ENCODE assay signal across 19 cellular contexts in the genomic region with DNA sequence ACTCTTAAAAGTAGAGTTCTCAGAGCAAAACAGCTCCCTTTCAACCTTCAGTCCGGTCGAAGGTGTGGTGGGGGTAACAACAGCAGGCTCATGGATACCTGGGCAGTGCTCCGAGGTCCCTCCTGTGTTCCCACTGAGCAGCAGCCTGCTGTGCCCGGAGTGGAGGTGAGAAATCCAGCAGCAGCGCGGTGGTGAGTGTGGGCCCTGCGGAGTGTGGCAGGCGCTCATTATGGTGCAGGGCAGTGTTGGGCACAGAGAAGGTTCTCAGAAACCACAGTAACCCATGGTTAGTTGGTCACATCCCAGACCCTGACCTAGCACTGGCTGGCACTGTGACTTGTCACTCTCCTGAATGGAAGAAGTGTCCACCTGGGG. TPM values are rescaled to one million over a fixed set of nuclear protein-coding genes. Genes with fewer than 3 reads are reported as not detected.
DNase-seq lines count a peak whose midpoint lies in the region; ATAC-seq and TF ChIP-seq lines count a peak whose summit lies in the region.
"Had no signal": no experiment of that assay in that cellular context is flagged by ENCODE, and none has a peak within 500 bp of the region (broad histone marks: within the 10 kb centered on the region; RNA-seq: fewer than 3 reads in every experiment).

No MANE protein-coding gene starts in this region.

- H3K36me3 ChIP-seq in SK-N-MC (ENCODE audit: insufficient read depth, low read length): peaks cover 31% of the 10 kb centered on the region
- H3K36me3 ChIP-seq in right lobe of liver: peaks cover 0 to 16% (median 8%) of the 10 kb centered on the region in 4 donors
- H3K36me3 ChIP-seq: uterus had no signal

- H3K4me1 ChIP-seq in right lobe of liver: peaks cover 0 to 77% (median 38%) of the 10 kb centered on the region in 4 donors

- no peak for TF ChIP-seq CTCF in right lobe of liver (IDR thresholded peaks at IDR 0.05)
- TF ChIP-seq CTCF in type B pancreatic cell (conservative IDR thresholded peaks at IDR 0.05): no peak

- intact Hi-C loops in right lobe of liver (cut with DNase I): no loop called here

- WGBS in right lobe of liver (ENCODE audit: insufficient coverage, low coverage, low lambda C conversion rate, missing lambda C conversion rate): 64% methylated on average over 6 of the region's 8 CpGs

- no peak for DNase-seq in stimulated activated naive CD8-positive, alpha-beta T cell treated with anti-CD3 and anti-CD28 coated beads, Interleukin-15, Interleukin-2, amounts not matched to agents 100 U/mL and 50 U/mL, for 24 hours
- no peak for DNase-seq in SK-N-MC (ENCODE audit: low read depth, low spot score)
- DNase-seq in right lobe of liver: no peak
- DNase-seq in type B pancreatic cell (ENCODE audit: extremely low spot score, unreplicated experiment): no peak
- no peak for DNase-seq in C1 segment of cervical spinal cord (lab: John Stamatoyannopoulos, UW)
- DNase-seq in pons (ENCODE audit: low spot score): no peak
- DNase-seq: activated B cell treated with CpG ODN at 0.5 μM for 24 hours; activated T-cell treated with anti-CD3 and anti-CD28 coated beads for 4 hours; BE2C; endodermal cell; NCI-H1048; NCI-H2171; NK-92 treated with Interleukin-12 subunit alpha and Interleukin-12 subunit beta, amount 100 ng/mL, for 24 hours; retina had no signal

- no peaks in the 10 kb centered on the region for H3K9me3 ChIP-seq in SK-N-MC (ENCODE audit: low read depth, low read length)
- no peaks in the 10 kb centered on the region for H3K9me3 ChIP-seq in right lobe of liver
- H3K9me3 ChIP-seq: BE2C, mucosa of descending colon, uterus had no signal

- H3K27ac ChIP-seq in SK-N-MC (peak overlapping the region; percentile 54; the same call in 1 of the 2 replicates), right lobe of liver (peak overlapping the region; percentile 48 to 99 (median 80))
- H3K27ac ChIP-seq: uterus had no signal

- H3K4me3 Mint-ChIP-seq in stimulated activated naive CD8-positive, alpha-beta T cell treated with anti-CD3 and anti-CD28 coated beads, Interleukin-15, Interleukin-2, amounts not matched to agents 100 ng/mL and 50 ng/mL, for 24 hours: no peak overlapping the region
- H3K4me3 Mint-ChIP-seq in type B pancreatic cell: no peak overlapping the region
- H3K4me3 Mint-ChIP-seq: activated B cell treated with CpG ODN at 0.5 μM for 24 hours, endodermal cell had no signal

- H3K4me1 Mint-ChIP-seq in stimulated activated naive CD8-positive, alpha-beta T cell treated with anti-CD3 and anti-CD28 coated beads, Interleukin-15, Interleukin-2, amounts not matched to agents 100 ng/mL and 50 ng/mL, for 24 hours (ENCODE audit: low read depth): peaks cover 62% of the 10 kb centered on the region
- H3K4me1 Mint-ChIP-seq in type B pancreatic cell (ENCODE audit: unreplicated experiment): peaks cover 20% of the 10 kb centered on the region

- H3K27me3 Mint-ChIP-seq in stimulated activated naive CD8-positive, alpha-beta T cell treated with anti-CD3 and anti-CD28 coated beads, Interleukin-15, Interleukin-2, amounts not matched to agents 100 ng/mL and 50 ng/mL, for 24 hours: peaks cover 3% of the 10 kb centered on the region
- H3K27me3 Mint-ChIP-seq in type B pancreatic cell: peaks cover 3% of the 10 kb centered on the region
- H3K27me3 Mint-ChIP-seq: activated B cell treated with CpG ODN at 0.5 μM for 24 hours had no signal

- H3K27ac Mint-ChIP-seq in stimulated activated naive CD8-positive, alpha-beta T cell treated with anti-CD3 and anti-CD28 coated beads, Interleukin-15, Interleukin-2, amounts not matched to agents 100 ng/mL and 50 ng/mL, for 24 hours: peak overlapping the region; percentile 52
- peak overlapping the region; percentile 75 for H3K27ac Mint-ChIP-seq in type B pancreatic cell
- H3K27ac Mint-ChIP-seq: endodermal cell had no signal

- no peaks in the 10 kb centered on the region for H3K27me3 ChIP-seq in right lobe of liver
- H3K27me3 ChIP-seq: BE2C, uterus had no signal

- H3K9ac ChIP-seq in SK-N-MC (ENCODE audit: insufficient read length): no peak overlapping the region

- H3K4me3 ChIP-seq in SK-N-MC (no peak overlapping the region), right lobe of liver (no peak overlapping the region)
- H3K4me3 ChIP-seq: mucosa of descending colon, uterus had no signal

- no peaks in the 10 kb centered on the region for H3K9me3 Mint-ChIP-seq in stimulated activated naive CD8-positive, alpha-beta T cell treated with anti-CD3 and anti-CD28 coated beads, Interleukin-15, Interleukin-2, amounts not matched to agents 100 ng/mL and 50 ng/mL, for 24 hours
- H3K9me3 Mint-ChIP-seq in type B pancreatic cell: no peaks in the 10 kb centered on the region
- H3K9me3 Mint-ChIP-seq: activated B cell treated with CpG ODN at 0.5 μM for 24 hours, endodermal cell had no signal

- peaks cover 50% of the 10 kb centered on the region for H3K36me3 Mint-ChIP-seq in stimulated activated naive CD8-positive, alpha-beta T cell treated with anti-CD3 and anti-CD28 coated beads, Interleukin-15, Interleukin-2, amounts not matched to agents 100 ng/mL and 50 ng/mL, for 24 hours (ENCODE audit: low read depth)
- H3K36me3 Mint-ChIP-seq in type B pancreatic cell: peaks cover 13% of the 10 kb centered on the region

- ATAC-seq in stimulated activated naive CD8-positive, alpha-beta T cell treated with anti-CD3 and anti-CD28 coated beads, Interleukin-15, Interleukin-2, amounts not matched to agents 100 U/mL and 50 U/mL, for 24 hours: no peak
- ATAC-seq in right lobe of liver (no peak), GM21737 (IDR thresholded peaks at IDR 0.05; ENCODE audit: unreplicated experiment) (no peak)

- no peak for TF ChIP-seq POLR2A in right lobe of liver (IDR thresholded peaks at IDR 0.05)

RNA-seq across cellular contexts. Expression of a gene that starts 5.0 kb away (rescaled TPM):
- total RNA-seq in right lobe of liver (1,000 to 10,000 TPM in 5 of 6 experiments, 100 to 1,000 TPM in 1; 856 to 5,039 (median 1,455) TPM), type B pancreatic cell (ENCODE audit: low replicate concordance) (555 and 815 TPM in 2 replicates)

RNA-seq across cellular contexts. Expression of a gene that starts 5.8 kb away (rescaled TPM):
- total RNA-seq in right lobe of liver (100 to 1,000 TPM in 5 of 6 experiments, 10 to 100 TPM in 1; 92.4 to 162 (median 137) TPM), type B pancreatic cell (ENCODE audit: low replicate concordance) (250 and 264 TPM in 2 replicates)

RNA-seq across cellular contexts. Expression of a gene that starts 26.0 kb away (rescaled TPM):
- 10 to 100 TPM; 11.6 to 20.3 (median 18.8) TPM for total RNA-seq in right lobe of liver
- total RNA-seq in type B pancreatic cell (ENCODE audit: low replicate concordance): 102 and 124 TPM in 2 replicates

RNA-seq across cellular contexts. Expression of a gene that starts 26.2 kb away (rescaled TPM):
- total RNA-seq in right lobe of liver: 100 to 1,000 TPM in 1 of 6 experiments, 10 to 100 TPM in 5; 54.3 to 101 (median 73.3) TPM
- 136 and 140 TPM in 2 replicates for total RNA-seq in type B pancreatic cell (ENCODE audit: low replicate concordance)

RNA-seq across cellular contexts. Expression of a gene that starts 30.5 kb away (rescaled TPM):
- total RNA-seq in right lobe of liver (under 1 TPM in 3 of 6 experiments, not detected in 3; 0.27 to 0.62 (median 0.40) TPM), type B pancreatic cell (ENCODE audit: low replicate concordance) (not detected in 2 replicates)
- total RNA-seq: activated B cell treated with CpG ODN at 0.5 μM for 24 hours, endodermal cell, frontal cortex had no signal
